Comparison of ENCODE assay signal across 18 cellular contexts in genomic region chr5:132759114-132760042, GRCh38. TPM values are rescaled to one million over a fixed set of nuclear protein-coding genes. Genes with fewer than 3 reads are reported as not detected.
A peak's percentile ranks its signal among the peaks of the same experiment; 100 is the strongest.
DNase-seq lines count a peak whose midpoint lies in the region; ATAC-seq and TF ChIP-seq lines count a peak whose summit lies in the region.
"Had no signal": no experiment of that assay in that cellular context is flagged by ENCODE, and none has a peak within 500 bp of the region (broad histone marks: within the 10 kb centered on the region; RNA-seq: fewer than 3 reads in every experiment).

No MANE protein-coding gene starts in this region.

- ATAC-seq in left cardiac atrium, result no peak
- no peak for ATAC-seq in HG02885 (IDR thresholded peaks at IDR 0.05; ENCODE audit: poor library complexity, unreplicated experiment)
- ATAC-seq: right cardiac atrium had no signal

- no peaks in the 10 kb centered on the region for H3K27me3 ChIP-seq in right atrium auricular region
- H3K27me3 ChIP-seq: esophagus muscularis mucosa had no signal

- no peak overlapping the region for H3K4me3 ChIP-seq in right atrium auricular region
- H3K4me3 ChIP-seq: esophagus muscularis mucosa had no signal

- H3K27ac ChIP-seq in right atrium auricular region (no peak overlapping the region), VCaP (peak overlapping the region; percentile 48; the same call in 1 of the 2 replicates)
- H3K27ac ChIP-seq: esophagus muscularis mucosa, neutrophil had no signal

- TF ChIP-seq CTCF in right atrium auricular region (IDR thresholded peaks at IDR 0.05) (no peak), VCaP (conservative IDR thresholded peaks at IDR 0.05) (no peak)

- peak; percentile 50 for DNase-seq in right atrium auricular region (ENCODE audit: low spot score)
- DNase-seq in left cardiac atrium, result no peak
- peak; percentile 10 for DNase-seq in mucosa of gallbladder (ENCODE audit: low spot score)
- no peak for DNase-seq in cerebellar nuclear complex (lab: John Stamatoyannopoulos, UW)
- no peak for DNase-seq in NCI-H82 (lab: John Stamatoyannopoulos, UW)
- DNase-seq: activated B cell treated with CpG ODN at 0.5 μM for 24 hours; activated gamma-delta T cell; NCI-H1092; NCI-H2081 treated with DMSO at 0.1 percent for 48 hours; NCI-H774; right cardiac atrium; stimulated activated CD4-positive, alpha-beta T cell treated with anti-CD3 and anti-CD28 coated beads, Interleukin-15, amount 100 ng/mL, for 24 hours had no signal

- intact Hi-C loops in left cardiac atrium (cut with DNase I), result loop anchor here in 1 of 2 donors (10.0 kb wide), 1 partner anchor 55 kb away; the partner anchor contains the start of gene SOWAHA

- no peaks in the 10 kb centered on the region for H3K4me1 ChIP-seq in right atrium auricular region
- H3K4me1 ChIP-seq: esophagus muscularis mucosa had no signal

- peaks cover 71% of the 10 kb centered on the region for H3K36me3 ChIP-seq in right atrium auricular region
- H3K36me3 ChIP-seq: neutrophil had no signal

- H3K9me3 ChIP-seq in right atrium auricular region, result no peaks in the 10 kb centered on the region
- H3K9me3 ChIP-seq: esophagus muscularis mucosa, neutrophil had no signal

RNA-seq across cellular contexts. Expression of gene CCNI2, which starts 12.2 kb away (rescaled TPM):
- total RNA-seq in right atrium auricular region (not detected), left cardiac atrium (not detected), mucosa of gallbladder (8.4 TPM)
- total RNA-seq: glomerular endothelial cell, SK-MEL-5 had no signal

RNA-seq across cellular contexts. Expression of gene SEPTIN8, which starts 17.7 kb away (rescaled TPM):
- total RNA-seq in right atrium auricular region, result 10 to 100 TPM; 21.1 to 24.8 TPM
- total RNA-seq in left cardiac atrium, result 10 to 100 TPM; 29.4 to 31.3 TPM
- 63.9 TPM for total RNA-seq in mucosa of gallbladder

RNA-seq across cellular contexts. Expression of gene KIF3A, which starts 22.0 kb away (rescaled TPM):
- total RNA-seq in right atrium auricular region, result 1 to 10 TPM; 5.6 to 7.2 TPM
- total RNA-seq in left cardiac atrium, result 1 to 10 TPM; 6.4 to 8.0 TPM
- total RNA-seq in mucosa of gallbladder, result 15.5 TPM

RNA-seq across cellular contexts. Expression of gene SOWAHA, which starts 53.7 kb away (rescaled TPM):
- total RNA-seq in right atrium auricular region (not detected), left cardiac atrium (under 1 TPM in 1 of 2 donors, not detected in 1; 0.06 TPM), mucosa of gallbladder (22.2 TPM)
- total RNA-seq: activated B cell treated with CpG ODN at 0.5 μM for 24 hours, glomerular endothelial cell, SK-MEL-5 had no signal

Comparison
In these comparisons a context has a peak if more than half of its experiments do, and no peak if none do; other contexts are left out.
1. DNase-seq: peak in right atrium auricular region (single experiment) and mucosa of gallbladder (single experiment); none in left cardiac atrium (single experiment), cerebellar nuclear complex (0 of 2) and NCI-H82 (single experiment).